In genomic region chr19:55591555-55591954, GRCh38 we compare ENCODE assay signal across 31 cellular contexts. TPM values are rescaled to one million over a fixed set of nuclear protein-coding genes. Genes with fewer than 3 reads are reported as not detected.
DNase-seq lines count a peak whose midpoint lies in the region; ATAC-seq, FAIRE-seq and TF ChIP-seq lines count a peak whose summit lies in the region.
"Had no signal": no experiment of that assay in that cellular context is flagged by ENCODE, and none has a peak within 500 bp of the region (broad histone marks: within the 10 kb centered on the region; RNA-seq: fewer than 3 reads in every experiment).

No MANE protein-coding gene starts in this region.

- no peak for ATAC-seq in stimulated activated naive CD8-positive, alpha-beta T cell treated with anti-CD3 and anti-CD28 coated beads, Interleukin-15, amount 100 ng/mL, for 72 hours
- ATAC-seq: CD8-positive, alpha-beta T cell; gastrocnemius medialis; left colon; T-cell had no signal

- no peak for FAIRE-seq in astrocyte (lab: Jason Lieb, UNC)

- no peaks in the 10 kb centered on the region for H4K20me1 ChIP-seq in astrocyte (ENCODE audit: insufficient read depth, low read length)

- no peak overlapping the region for H2AFZ ChIP-seq in astrocyte (ENCODE audit: low read depth, low read length)
- H2AFZ ChIP-seq: hepatocyte had no signal

- TF ChIP-seq POLR2A in NB4 (IDR thresholded peaks at IDR 0.05; ENCODE audit: extremely low read depth, insufficient read length), result no peak

- H3K4me3 Mint-ChIP-seq in astrocyte (ENCODE audit: unreplicated experiment), result no peak overlapping the region
- no peak overlapping the region for H3K4me3 Mint-ChIP-seq in nephron progenitor cell
- no peak overlapping the region for H3K4me3 Mint-ChIP-seq in stimulated activated naive CD8-positive, alpha-beta T cell treated with anti-CD3 and anti-CD28 coated beads, Interleukin-15, amount 100 ng/mL, for 72 hours
- H3K4me3 Mint-ChIP-seq: activated naive CD8-positive, alpha-beta T cell; B cell; CD8-positive, alpha-beta T cell; immature natural killer cell; stimulated activated naive CD8-positive, alpha-beta T cell treated with anti-CD3 and anti-CD28 coated beads, Interleukin-15, Interleukin-2, amounts not matched to agents 100 ng/mL and 50 ng/mL, for 24 hours; T-cell had no signal

- no peaks in the 10 kb centered on the region for H3K27me3 Mint-ChIP-seq in astrocyte (ENCODE audit: low read depth, unreplicated experiment)
- no peaks in the 10 kb centered on the region for H3K27me3 Mint-ChIP-seq in nephron progenitor cell (ENCODE audit: low read depth, poor library complexity)
- no peaks in the 10 kb centered on the region for H3K27me3 Mint-ChIP-seq in stimulated activated naive CD8-positive, alpha-beta T cell treated with anti-CD3 and anti-CD28 coated beads, Interleukin-15, amount 100 ng/mL, for 72 hours
- H3K27me3 Mint-ChIP-seq: activated naive CD8-positive, alpha-beta T cell; B cell; stimulated activated naive CD8-positive, alpha-beta T cell treated with anti-CD3 and anti-CD28 coated beads, Interleukin-15, Interleukin-2, amounts not matched to agents 100 ng/mL and 50 ng/mL, for 24 hours; T-cell had no signal

- peak overlapping the region; percentile 5 for H3K27ac Mint-ChIP-seq in astrocyte (ENCODE audit: unreplicated experiment)
- peak overlapping the region; percentile 21 for H3K27ac Mint-ChIP-seq in nephron progenitor cell
- H3K27ac Mint-ChIP-seq in stimulated activated naive CD8-positive, alpha-beta T cell treated with anti-CD3 and anti-CD28 coated beads, Interleukin-15, amount 100 ng/mL, for 72 hours, result no peak overlapping the region
- H3K27ac Mint-ChIP-seq: activated naive CD8-positive, alpha-beta T cell; B cell; CD8-positive, alpha-beta T cell; immature natural killer cell; stimulated activated naive CD8-positive, alpha-beta T cell treated with anti-CD3 and anti-CD28 coated beads, Interleukin-15, Interleukin-2, amounts not matched to agents 100 ng/mL and 50 ng/mL, for 24 hours; T-cell had no signal

- H3K4me3 ChIP-seq in NB4 (ENCODE audit: low read depth, low read length), result no peak overlapping the region
- H3K4me3 ChIP-seq in astrocyte (ENCODE audit: insufficient read depth, low read depth, low read length), result no peak overlapping the region
- H3K4me3 ChIP-seq: esophagus squamous epithelium, gastrocnemius medialis, hepatocyte, SJSA1, tibial artery had no signal

- H3K27ac ChIP-seq in astrocyte (ENCODE audit: low read depth, low read length), result no peak overlapping the region
- H3K27ac ChIP-seq: esophagus squamous epithelium, gastrocnemius medialis, hepatocyte, HL-60, SJSA1, tibial artery had no signal

- no peaks in the 10 kb centered on the region for H3K79me2 ChIP-seq in astrocyte (ENCODE audit: insufficient read depth, low read length)
- H3K79me2 ChIP-seq: hepatocyte had no signal

- H3K36me3 ChIP-seq in astrocyte (ENCODE audit: insufficient read depth, low read length), result peaks cover 17% of the 10 kb centered on the region

- no peak overlapping the region for H3K4me2 ChIP-seq in astrocyte (ENCODE audit: low read length)
- H3K4me2 ChIP-seq: hepatocyte had no signal

- peak; percentile 48 for DNase-seq in DMS53 (lab: John Stamatoyannopoulos, UW)
- no peak for DNase-seq in DMS53 treated with DMSO at 0.1 percent for 48 hours (lab: John Stamatoyannopoulos, UW; ENCODE audit: unreplicated experiment)
- peak; percentile 20 for DNase-seq in NB4 (ENCODE audit: low read depth)
- no peak for DNase-seq in astrocyte (ENCODE audit: low read depth)
- no peak for DNase-seq in nephron progenitor cell
- DNase-seq in stimulated activated CD8-positive, alpha-beta memory T cell treated with anti-CD3 and anti-CD28 coated beads, Interleukin-4, amount 100 ng/mL, for 48 hours, result no peak
- no peak for DNase-seq in stimulated activated naive CD8-positive, alpha-beta T cell treated with anti-CD3 and anti-CD28 coated beads, Interleukin-15, amount 100 ng/mL, for 72 hours
- no peak for DNase-seq in EL
- DNase-seq: activated CD4-positive, alpha-beta T cell treated with anti-CD3 and anti-CD28 coated beads for 4 hours; activated CD8-positive, alpha-beta memory T cell treated with anti-CD3 and anti-CD28 coated beads for 24 hours; activated effector memory CD4-positive, alpha-beta T cell treated with Interleukin-2 at 50 U/mL for 16 hours; anterior cingulate cortex; CD8-positive, alpha-beta T cell; esophagus squamous epithelium; gastrocnemius medialis; immature natural killer cell; Kasumi-1; left colon; mesenchymal stem cell; MV-4-11; NCI-H1694 treated with DMSO at 0.1 percent for 48 hours; NCI-H2171 treated with DMSO at 0.1 percent for 48 hours; NCI-H524; T-cell; tibial artery had no signal

- TF ChIP-seq CTCF in NB4 (IDR thresholded peaks at IDR 0.05; ENCODE audit: low read depth, low read length) (no peak), astrocyte (IDR thresholded peaks at IDR 0.05; ENCODE audit: insufficient read depth, low read depth, low read length) (no peak), nephron progenitor cell (IDR thresholded peaks at IDR 0.05) (no peak)

- H3K9me3 ChIP-seq in astrocyte (ENCODE audit: insufficient read depth, low read depth, low read length), result no peaks in the 10 kb centered on the region
- H3K9me3 ChIP-seq: esophagus squamous epithelium, gastrocnemius medialis, SJSA1, tibial artery had no signal

- peaks cover 4% of the 10 kb centered on the region for H3K4me1 Mint-ChIP-seq in astrocyte (ENCODE audit: low read depth, unreplicated experiment)
- H3K4me1 Mint-ChIP-seq in nephron progenitor cell, result peaks cover 39% of the 10 kb centered on the region
- peaks cover 11% of the 10 kb centered on the region for H3K4me1 Mint-ChIP-seq in stimulated activated naive CD8-positive, alpha-beta T cell treated with anti-CD3 and anti-CD28 coated beads, Interleukin-15, amount 100 ng/mL, for 72 hours

- no peak overlapping the region for H3K9ac ChIP-seq in astrocyte (ENCODE audit: low read length)

- H3K9me3 Mint-ChIP-seq in astrocyte (ENCODE audit: unreplicated experiment), result peaks cover 3% of the 10 kb centered on the region
- H3K9me3 Mint-ChIP-seq in nephron progenitor cell, result peaks cover 3% of the 10 kb centered on the region
- peaks cover 4 to 10% of the 10 kb centered on the region in 2 donors for H3K9me3 Mint-ChIP-seq in stimulated activated naive CD8-positive, alpha-beta T cell treated with anti-CD3 and anti-CD28 coated beads, Interleukin-15, amount 100 ng/mL, for 72 hours
- H3K9me3 Mint-ChIP-seq: CD8-positive, alpha-beta T cell; immature natural killer cell; stimulated activated naive CD8-positive, alpha-beta T cell treated with anti-CD3 and anti-CD28 coated beads, Interleukin-15, Interleukin-2, amounts not matched to agents 100 ng/mL and 50 ng/mL, for 24 hours; T-cell had no signal

- peaks cover 7% of the 10 kb centered on the region for H3K4me1 ChIP-seq in astrocyte (ENCODE audit: insufficient read depth, low read length)

- no peaks in the 10 kb centered on the region for H3K27me3 ChIP-seq in astrocyte (ENCODE audit: insufficient read depth, low read length)
- H3K27me3 ChIP-seq: esophagus squamous epithelium, hepatocyte, SJSA1 had no signal

- H3K36me3 Mint-ChIP-seq in astrocyte (ENCODE audit: low read depth, unreplicated experiment), result peaks cover 20% of the 10 kb centered on the region
- peaks cover 37% of the 10 kb centered on the region for H3K36me3 Mint-ChIP-seq in nephron progenitor cell (ENCODE audit: low read depth)

RNA-seq across cellular contexts. Expression of gene FIZ1, which starts 7.8 kb away (rescaled TPM):
- 14.2 and 14.5 TPM in 2 replicates for total RNA-seq in astrocyte

RNA-seq across cellular contexts. Expression of gene ZNF524, which starts 8.5 kb away (rescaled TPM):
- 6.0 and 6.3 TPM in 2 replicates for total RNA-seq in astrocyte

RNA-seq across cellular contexts. Expression of gene ZNF579, which starts 10.9 kb away (rescaled TPM):
- total RNA-seq in astrocyte, result 50.2 and 58.0 TPM in 2 replicates

RNA-seq across cellular contexts. Expression of gene ZNF865, which starts 13.9 kb away (rescaled TPM):
- 15.0 and 15.3 TPM in 2 replicates for total RNA-seq in astrocyte

RNA-seq across cellular contexts. Expression of gene ZNF784, which starts 32.8 kb away (rescaled TPM):
- total RNA-seq in astrocyte, result 5.0 and 5.3 TPM in 2 replicates

Comparison
In these comparisons a context has a peak if more than half of its experiments do, and no peak if none do; other contexts are left out.
1. DNase-seq: peak in DMS53 (single experiment) and NB4 (single experiment); none in DMS53 treated with DMSO at 0.1 percent for 48 hours (single experiment), astrocyte (single experiment), nephron progenitor cell (single experiment), stimulated activated CD8-positive, alpha-beta memory T cell treated with anti-CD3 and anti-CD28 coated beads, Interleukin-4, amount 100 ng/mL, for 48 hours (single experiment), stimulated activated naive CD8-positive, alpha-beta T cell treated with anti-CD3 and anti-CD28 coated beads, Interleukin-15, amount 100 ng/mL, for 72 hours (0 of 2) and EL (single experiment).
2. H3K27ac Mint-ChIP-seq: peak in astrocyte (single experiment) and nephron progenitor cell (single experiment); none in stimulated activated naive CD8-positive, alpha-beta T cell treated with anti-CD3 and anti-CD28 coated beads, Interleukin-15, amount 100 ng/mL, for 72 hours (0 of 2).